ENCODE assay signal across 8 cellular contexts in genomic region chr2:110610613-110611250, GRCh38. TPM values are rescaled to one million over a fixed set of nuclear protein-coding genes. Genes with fewer than 3 reads are reported as not detected.
A peak's percentile ranks its signal among the peaks of the same experiment; 100 is the strongest.
DNase-seq lines count a peak whose midpoint lies in the region; ATAC-seq, FAIRE-seq and TF ChIP-seq lines count a peak whose summit lies in the region.
"Not testable (repeated sequence)": the region's sequence is repeated elsewhere in the genome, so short reads cannot be mapped to it uniquely, and the experiment has no call there.

No MANE protein-coding gene starts in this region.

- not testable (repeated sequence) for H3K36me3 Mint-ChIP-seq in Calu3 (ENCODE audit: insufficient read depth, unreplicated experiment); endodermal cell (ENCODE audit: low read depth)

- H3K27me3 Mint-ChIP-seq in Calu3 (ENCODE audit: unreplicated experiment): peaks cover 15% of the 10 kb centered on the region
- H3K27me3 Mint-ChIP-seq in endodermal cell (ENCODE audit: insufficient read depth); stimulated activated naive CD8-positive, alpha-beta T cell treated with anti-CD3 and anti-CD28 coated beads, Interleukin-15, amount 100 ng/mL, for 72 hours: not testable (repeated sequence)

- CTCF ChIA-PET in Calu3 (lab: Charles Lee): not testable (repeated sequence)

- H3K4me3 ChIP-seq in endodermal cell (ENCODE audit: low read length); left lung: not testable (repeated sequence)
- peak overlapping the region in 1 of 4 donors; percentile 17 for H3K4me3 ChIP-seq in pancreas

- WGBS in endodermal cell (ENCODE audit: insufficient coverage in 1 of 2, insufficient read length in 1 of 2), 2 experiments: 0% methylated on average over 8 of the region's 94 CpGs; no CpG with 5 or more reads in 1 of the 2 experiments
- 0 to 1% methylated on average over 24 to 46 of the region's 94 CpGs for WGBS in pancreas, 2 donors

- not testable (repeated sequence) for H3K27me3 ChIP-seq in endodermal cell (ENCODE audit: control insufficient read depth, insufficient read depth, low read length, poor library complexity, severe bottlenecking); left lung; pancreas

- not testable (repeated sequence) for H3K4me1 Mint-ChIP-seq in Calu3 (ENCODE audit: low read depth, unreplicated experiment); endodermal cell; stimulated activated naive CD8-positive, alpha-beta T cell treated with anti-CD3 and anti-CD28 coated beads, Interleukin-15, amount 100 ng/mL, for 72 hours

- FAIRE-seq in pancreas (lab: Jason Lieb, UNC): not testable (repeated sequence)

- not testable (repeated sequence) for H3K36me3 ChIP-seq in endodermal cell (ENCODE audit: control insufficient read depth, insufficient read depth, low read length); left lung; pancreas

- ATAC-seq in HG03432 (IDR thresholded peaks at IDR 0.05; ENCODE audit: unreplicated experiment) (peak; percentile 45), left lung (peak; percentile 63), pancreas (peak; percentile 43 to 87 (median 64))
- peak; percentile 62 for ATAC-seq in stimulated activated naive CD8-positive, alpha-beta T cell treated with anti-CD3 and anti-CD28 coated beads, Interleukin-15, amount 100 ng/mL, for 72 hours

- not testable (repeated sequence) for TF ChIP-seq CTCF in Calu3 (IDR thresholded peaks at IDR 0.05; ENCODE audit: unreplicated experiment); endodermal cell (conservative IDR thresholded peaks at IDR 0.05); left lung (IDR thresholded peaks at IDR 0.05); pancreas (IDR thresholded peaks at IDR 0.05)

- not testable (repeated sequence) for H3K9me3 ChIP-seq in endodermal cell (ENCODE audit: control insufficient read depth, low read length); left lung; pancreas

- H3K4me3 Mint-ChIP-seq in Calu3 (ENCODE audit: low read depth, unreplicated experiment): not testable (repeated sequence)
- H3K4me3 Mint-ChIP-seq in endodermal cell: peak overlapping the region; percentile 43
- peak overlapping the region in 1 of 2 donors; percentile 19 for H3K4me3 Mint-ChIP-seq in stimulated activated naive CD8-positive, alpha-beta T cell treated with anti-CD3 and anti-CD28 coated beads, Interleukin-15, amount 100 ng/mL, for 72 hours

- BruUV-seq in Calu3 (replicated peaks; lab: Mats Ljungman, UMichigan): not testable (repeated sequence)

- not testable (repeated sequence) for H3K27ac ChIP-seq in endodermal cell (ENCODE audit: low read depth, low read length); left lung; pancreas

- DNase-seq in Calu3: peak; percentile 3
- peak; percentile 25 to 36 for DNase-seq in activated CD4-positive, alpha-beta T cell treated with anti-CD3 and anti-CD28 coated beads for 4 hours
- DNase-seq in activated naive CD4-positive, alpha-beta T cell treated with Interleukin-2 at 50 U/mL for 16 hours: peak; percentile 35
- DNase-seq in endodermal cell: peak; percentile 48
- DNase-seq in left lung: peak in 1 of 2 donors; percentile 68
- DNase-seq in pancreas: peak in 2 of 6 donors; percentile 18 to 59
- not testable (repeated sequence) for DNase-seq in stimulated activated naive CD8-positive, alpha-beta T cell treated with anti-CD3 and anti-CD28 coated beads, Interleukin-15, amount 100 ng/mL, for 72 hours

- intact Hi-C loops in Calu3 (cut with micrococcal nuclease; ENCODE audit: unreplicated experiment); left lung (cut with DNase I); pancreas (cut with DNase I): not testable (repeated sequence)

- H3K9ac ChIP-seq in endodermal cell (ENCODE audit: extremely low read depth, low read length, poor library complexity, severe bottlenecking): not testable (repeated sequence)

- H3K4me1 ChIP-seq in endodermal cell (ENCODE audit: control insufficient read depth, insufficient read depth, low read length); left lung; pancreas: not testable (repeated sequence)

- not testable (repeated sequence) for H3K27ac Mint-ChIP-seq in Calu3 (ENCODE audit: unreplicated experiment); endodermal cell; stimulated activated naive CD8-positive, alpha-beta T cell treated with anti-CD3 and anti-CD28 coated beads, Interleukin-15, amount 100 ng/mL, for 72 hours

- H3K9me3 Mint-ChIP-seq in Calu3 (ENCODE audit: low read depth, unreplicated experiment); endodermal cell; stimulated activated naive CD8-positive, alpha-beta T cell treated with anti-CD3 and anti-CD28 coated beads, Interleukin-15, amount 100 ng/mL, for 72 hours: not testable (repeated sequence)

RNA-seq across cellular contexts. Expression of gene RGPD6, which starts 33.7 kb away (rescaled TPM):
- total RNA-seq in Calu3 (2022): 15.9 and 16.8 TPM in 2 replicates
- 10 to 100 TPM; 33.7 to 58.0 TPM for total RNA-seq in endodermal cell
- polyA plus RNA-seq in endodermal cell (2013, experiment 1 of 2): 22.5 TPM
- 27.9 TPM for polyA plus RNA-seq in endodermal cell (2013, experiment 2 of 2)
- total RNA-seq in left lung: 10 to 100 TPM; 28.2 to 29.7 TPM
- total RNA-seq in pancreas: 10 to 100 TPM in 3 of 6 donors, 1 to 10 TPM in 3; 7.2 to 30.2 (median 15.9) TPM
- 10 to 100 TPM in 1 of 2 donors, 1 to 10 TPM in 1; 9.3 to 14.7 TPM for polyA plus RNA-seq in pancreas
